18 cellular contexts compared by ENCODE assay signal in the genomic region with DNA sequence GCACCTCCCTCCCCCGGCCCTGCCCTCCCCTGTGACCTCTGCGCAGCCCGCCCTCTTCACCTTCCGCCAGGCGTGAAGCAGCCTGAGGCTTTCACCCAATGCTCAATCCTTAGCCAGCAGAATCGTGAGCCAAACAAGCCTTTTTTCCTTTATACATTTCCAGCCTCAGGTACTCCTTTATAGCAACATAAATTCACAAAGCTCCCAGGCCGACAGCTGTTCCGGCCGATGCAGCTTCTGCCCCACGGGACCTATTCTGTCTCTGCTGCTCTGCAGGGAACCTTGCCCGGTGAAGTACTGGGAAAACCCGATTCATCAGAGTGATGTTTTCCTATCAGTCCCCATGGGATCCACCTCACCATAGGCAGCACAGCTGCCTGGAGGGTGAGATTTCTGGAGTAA.
DNase-seq lines count a peak whose midpoint lies in the region; ATAC-seq, FAIRE-seq and TF ChIP-seq lines count a peak whose summit lies in the region.
"Had no signal": no experiment of that assay in that cellular context is flagged by ENCODE, and none has a peak within 500 bp of the region (broad histone marks: within the 10 kb centered on the region; RNA-seq: fewer than 3 reads in every experiment).

No MANE protein-coding gene starts in this region.

- FAIRE-seq in GM12891 (lab: Jason Lieb, UNC), result no peak
- FAIRE-seq: GM12878 had no signal

- ATAC-seq in natural killer cell treated with Interleukin-12 subunit alpha and Interleukin-12 subunit beta and Interleukin-15 and Interleukin-18, amount 100 ng/mL, for 72 hours, result no peak
- ATAC-seq in natural killer cell, result no peak
- no peak for ATAC-seq in GM19467 (IDR thresholded peaks at IDR 0.05; ENCODE audit: unreplicated experiment)
- ATAC-seq: GM12878, left ventricle myocardium superior, PC-3 had no signal

- H3K4me3 Mint-ChIP-seq in natural killer cell treated with Interleukin-12 subunit alpha and Interleukin-12 subunit beta and Interleukin-15 and Interleukin-18, amount 100 ng/mL, for 72 hours, result no peak overlapping the region
- H3K4me3 Mint-ChIP-seq in natural killer cell (no peak overlapping the region), nephron (peak overlapping the region in 2 of 3 experiments; percentile 6 to 17)
- H3K4me3 Mint-ChIP-seq: activated naive CD8-positive, alpha-beta T cell treated with anti-CD3 and anti-CD28 coated beads, Interleukin-2, amount 10 ng/mL, durations not matched to agents 7 days and 5 days had no signal

- intact Hi-C loops in natural killer cell (cut with micrococcal nuclease), result no loop called here

- peaks cover 0 to 3% of the 10 kb centered on the region in 2 donors for H3K27me3 Mint-ChIP-seq in natural killer cell treated with Interleukin-12 subunit alpha and Interleukin-12 subunit beta and Interleukin-15 and Interleukin-18, amount 100 ng/mL, for 72 hours
- H3K27me3 Mint-ChIP-seq in natural killer cell (ENCODE audit: low read depth in 2 of 2) (no peaks in the 10 kb centered on the region), nephron (ENCODE audit: low read depth) (peaks cover 3% of the 10 kb centered on the region)

- H3K4me1 Mint-ChIP-seq in natural killer cell treated with Interleukin-12 subunit alpha and Interleukin-12 subunit beta and Interleukin-15 and Interleukin-18, amount 100 ng/mL, for 72 hours (ENCODE audit: low read depth in 2 of 2), result no peaks in the 10 kb centered on the region
- H3K4me1 Mint-ChIP-seq in natural killer cell (no peaks in the 10 kb centered on the region), nephron (peaks cover 43% of the 10 kb centered on the region)
- H3K4me1 Mint-ChIP-seq: activated naive CD8-positive, alpha-beta T cell treated with anti-CD3 and anti-CD28 coated beads, Interleukin-2, amount 10 ng/mL, durations not matched to agents 7 days and 5 days had no signal

- no peak for TF ChIP-seq POLR2A in GM12891 (IDR thresholded peaks at IDR 0.05; ENCODE audit: low read depth, low read length)

- H3K4me3 ChIP-seq in choroid plexus epithelial cell (ENCODE audit: low read depth, low read length), result no peak overlapping the region
- H3K4me3 ChIP-seq: GM12878 had no signal

- peak; percentile 29 for DNase-seq in natural killer cell treated with Interleukin-12 subunit alpha and Interleukin-12 subunit beta and Interleukin-15 and Interleukin-18, amount 100 ng/mL, for 72 hours (ENCODE audit: low spot score)
- no peak for DNase-seq in natural killer cell
- peak; percentile 51 for DNase-seq in choroid plexus epithelial cell (ENCODE audit: low read depth)
- no peak for DNase-seq in GM19238 (ENCODE audit: insufficient read length, low spot score)
- DNase-seq in GM12891 (ENCODE audit: insufficient read length, low spot score), result no peak
- DNase-seq in DMS53 treated with DMSO at 0.1 percent for 48 hours (lab: John Stamatoyannopoulos, UW; ENCODE audit: unreplicated experiment), result no peak
- DNase-seq: activated CD4-positive, CD25-positive, alpha-beta regulatory T cell; activated naive CD8-positive, alpha-beta T cell treated with anti-CD3 and anti-CD28 coated beads, Interleukin-2, amount 10 ng/mL, durations not matched to agents 7 days and 5 days; Kasumi-1; left ventricle myocardium superior; NCI-H2081 treated with DMSO at 0.1 percent for 48 hours; PC-3; stimulated activated CD4-positive, alpha-beta T cell treated with anti-CD3 and anti-CD28 coated beads, Interleukin-12 subunit alpha, Interleukin-12 subunit beta, amount 100 ng/mL, for 4 hours; SW 1271; trophoblast cell had no signal

- no peaks in the 10 kb centered on the region for H3K9me3 Mint-ChIP-seq in natural killer cell treated with Interleukin-12 subunit alpha and Interleukin-12 subunit beta and Interleukin-15 and Interleukin-18, amount 100 ng/mL, for 72 hours
- H3K9me3 Mint-ChIP-seq in natural killer cell, result no peaks in the 10 kb centered on the region
- no peaks in the 10 kb centered on the region for H3K9me3 Mint-ChIP-seq in nephron
- H3K9me3 Mint-ChIP-seq: activated naive CD8-positive, alpha-beta T cell treated with anti-CD3 and anti-CD28 coated beads, Interleukin-2, amount 10 ng/mL, durations not matched to agents 7 days and 5 days had no signal

- no peak overlapping the region for H3K27ac Mint-ChIP-seq in natural killer cell treated with Interleukin-12 subunit alpha and Interleukin-12 subunit beta and Interleukin-15 and Interleukin-18, amount 100 ng/mL, for 72 hours
- H3K27ac Mint-ChIP-seq in natural killer cell, result no peak overlapping the region
- H3K27ac Mint-ChIP-seq in nephron, result peak overlapping the region; percentile 62 to 78 (median 77)
- H3K27ac Mint-ChIP-seq: activated naive CD8-positive, alpha-beta T cell treated with anti-CD3 and anti-CD28 coated beads, Interleukin-2, amount 10 ng/mL, durations not matched to agents 7 days and 5 days had no signal

- TF ChIP-seq CTCF in natural killer cell (IDR thresholded peaks at IDR 0.05) (no peak), choroid plexus epithelial cell (conservative IDR thresholded peaks at IDR 0.05; ENCODE audit: low read depth, low read length) (no peak), nephron (IDR thresholded peaks at IDR 0.05; ENCODE audit: unreplicated experiment in 3 of 3) (no peak)

- H3K36me3 Mint-ChIP-seq in natural killer cell treated with Interleukin-12 subunit alpha and Interleukin-12 subunit beta and Interleukin-15 and Interleukin-18, amount 100 ng/mL, for 72 hours, result no peaks in the 10 kb centered on the region
- H3K36me3 Mint-ChIP-seq in natural killer cell, result no peaks in the 10 kb centered on the region
- H3K36me3 Mint-ChIP-seq in nephron (ENCODE audit: low read depth), result peaks cover 17% of the 10 kb centered on the region
- H3K36me3 Mint-ChIP-seq: activated naive CD8-positive, alpha-beta T cell treated with anti-CD3 and anti-CD28 coated beads, Interleukin-2, amount 10 ng/mL, durations not matched to agents 7 days and 5 days had no signal

TF ChIP-seq in GM12891, 5 proteins besides CTCF, POLR2A, EP300 and RAD21:
- TF ChIP-seq POLR2AphosphoS5 (IDR thresholded peaks at IDR 0.05; ENCODE audit: low read depth, low read length) (no peak), TAF1 (IDR thresholded peaks at IDR 0.05; ENCODE audit: low read depth, low read length) (no peak), SPI1 (IDR thresholded peaks at IDR 0.05; ENCODE audit: low read depth, low read length) (no peak), POU2F2 (IDR thresholded peaks at IDR 0.05; ENCODE audit: low read depth, low read length) (no peak), PAX5 (IDR thresholded peaks at IDR 0.05; ENCODE audit: insufficient read depth, low read length, severe bottlenecking) (no peak)
TF ChIP-seq in GM12891: peak in this region for 0.

Comparison
In these comparisons a context has a peak if more than half of its experiments do, and no peak if none do; other contexts are left out.
1. DNase-seq: peak in natural killer cell treated with Interleukin-12 subunit alpha and Interleukin-12 subunit beta and Interleukin-15 and Interleukin-18, amount 100 ng/mL, for 72 hours (single experiment) and choroid plexus epithelial cell (single experiment); none in natural killer cell (single experiment), GM19238 (single experiment), GM12891 (single experiment) and DMS53 treated with DMSO at 0.1 percent for 48 hours (single experiment).
2. H3K27ac Mint-ChIP-seq: peak in nephron (3 of 3); none in natural killer cell treated with Interleukin-12 subunit alpha and Interleukin-12 subunit beta and Interleukin-15 and Interleukin-18, amount 100 ng/mL, for 72 hours (0 of 2) and natural killer cell (0 of 2).
3. H3K4me3 Mint-ChIP-seq: peak in nephron (2 of 3); none in natural killer cell treated with Interleukin-12 subunit alpha and Interleukin-12 subunit beta and Interleukin-15 and Interleukin-18, amount 100 ng/mL, for 72 hours (single experiment) and natural killer cell (single experiment).